In genomic region chr1:212920246-212920645, GRCh38 we compare ENCODE assay signal across 1 cellular context.
TF ChIP-seq lines count a peak whose summit lies in the region.

No MANE protein-coding gene starts in this region.

TF ChIP-seq in H1, 55 proteins besides CTCF, POLR2A, EP300 and RAD21 (continued from another document):
- TF ChIP-seq CHD7 (IDR thresholded peaks at IDR 0.05; ENCODE audit: insufficient replicate concordance, low read length) (no peak), USF2 (IDR thresholded peaks at IDR 0.05; ENCODE audit: low read length) (no peak), KDM4A (IDR thresholded peaks at IDR 0.05; ENCODE audit: low read depth, low read length, severe bottlenecking) (no peak)
- TF ChIP-seq, protein P1, sequence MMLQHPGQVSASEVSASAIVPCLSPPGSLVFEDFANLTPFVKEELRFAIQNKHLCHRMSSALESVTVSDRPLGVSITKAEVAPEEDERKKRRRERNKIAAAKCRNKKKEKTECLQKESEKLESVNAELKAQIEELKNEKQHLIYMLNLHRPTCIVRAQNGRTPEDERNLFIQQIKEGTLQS (IDR thresholded peaks at IDR 0.05; ENCODE audit: insufficient read depth, low read depth, low read length): no peak
TF ChIP-seq in H1: peak in this region for 0.
